In the genomic region with DNA sequence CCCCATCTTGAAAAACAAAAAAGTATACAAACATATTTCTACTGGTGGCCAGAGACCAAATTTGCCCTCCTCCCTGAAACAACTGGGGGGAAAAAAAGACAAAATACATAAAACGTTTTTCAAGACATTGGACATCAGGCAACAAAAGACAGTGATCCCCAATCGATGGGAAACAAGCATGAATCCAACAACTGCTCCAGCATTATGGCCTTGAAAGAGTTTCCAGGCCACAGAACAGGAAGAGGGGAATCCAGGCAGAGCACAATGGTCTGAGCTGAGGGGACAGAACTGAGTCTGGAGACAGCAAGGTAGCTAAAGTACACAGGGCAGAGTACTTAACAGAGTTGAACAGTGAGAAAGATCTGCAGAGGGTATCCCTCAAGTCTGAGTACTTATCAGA, we compare ENCODE assay signal across 19 cellular contexts. TPM values are rescaled to one million over a fixed set of nuclear protein-coding genes. Genes with fewer than 3 reads are reported as not detected.
DNase-seq lines count a peak whose midpoint lies in the region; ATAC-seq and TF ChIP-seq lines count a peak whose summit lies in the region.
"Had no signal": no experiment of that assay in that cellular context is flagged by ENCODE, and none has a peak within 500 bp of the region (broad histone marks: within the 10 kb centered on the region; RNA-seq: fewer than 3 reads in every experiment).

No MANE protein-coding gene starts in this region.

- H3K27me3 ChIP-seq in CD4-positive, alpha-beta T cell (ENCODE audit: control insufficient read depth, insufficient read depth, low read length) = no peaks in the 10 kb centered on the region
- H3K27me3 ChIP-seq: body of pancreas, esophagus muscularis mucosa, pancreas had no signal

- no peaks in the 10 kb centered on the region for H3K9me3 ChIP-seq in CD4-positive, alpha-beta T cell (ENCODE audit: control insufficient read depth, low read length)
- H3K9me3 ChIP-seq: body of pancreas, esophagus muscularis mucosa, pancreas had no signal

- ATAC-seq in CD4-positive, alpha-beta T cell (ENCODE audit: poor library complexity) = no peak
- no peak for ATAC-seq in central memory CD8-positive, alpha-beta T cell (replicated peaks; ENCODE audit: extremely low read depth, poor library complexity, severe bottlenecking)
- ATAC-seq in GM21786 (IDR thresholded peaks at IDR 0.05; ENCODE audit: unreplicated experiment) = no peak
- ATAC-seq: body of pancreas; pancreas; stimulated activated naive B cell treated with anti-CD40 and anti-IgM and Interleukin-4, amounts not matched to agents 10 μg/mL and 1 μg/mL and 100 μg/mL, for 72 hours had no signal

- peaks cover 10% of the 10 kb centered on the region for H3K36me3 Mint-ChIP-seq in CD4-positive, alpha-beta T cell (ENCODE audit: low read depth)
- peaks cover 12% of the 10 kb centered on the region for H3K36me3 Mint-ChIP-seq in central memory CD8-positive, alpha-beta T cell (ENCODE audit: insufficient read depth)
- peaks cover 2% of the 10 kb centered on the region for H3K36me3 Mint-ChIP-seq in neural crest cell (ENCODE audit: low read depth)
- H3K36me3 Mint-ChIP-seq: stimulated activated naive B cell treated with anti-CD40 and anti-IgM and Interleukin-4, amounts not matched to agents 10 μg/mL and 1 μg/mL and 100 μg/mL, for 72 hours had no signal

- peaks cover 33% of the 10 kb centered on the region for H3K4me1 Mint-ChIP-seq in CD4-positive, alpha-beta T cell (ENCODE audit: low read depth)
- H3K4me1 Mint-ChIP-seq in central memory CD8-positive, alpha-beta T cell = peaks cover 29% of the 10 kb centered on the region
- peaks cover 38% of the 10 kb centered on the region for H3K4me1 Mint-ChIP-seq in neural crest cell

- POLR2A ChIA-PET in CD4-positive, alpha-beta T cell (lab: Charles Lee) = interaction anchor here (2.5 kb wide), 1 partner anchor 104 kb away, joined by 9 read pairs; a partner anchor contains a TSS

- no peaks in the 10 kb centered on the region for H3K9me3 Mint-ChIP-seq in CD4-positive, alpha-beta T cell
- H3K9me3 Mint-ChIP-seq in central memory CD8-positive, alpha-beta T cell = no peaks in the 10 kb centered on the region
- H3K9me3 Mint-ChIP-seq in neural crest cell = no peaks in the 10 kb centered on the region
- H3K9me3 Mint-ChIP-seq: stimulated activated naive B cell treated with anti-CD40 and anti-IgM and Interleukin-4, amounts not matched to agents 10 μg/mL and 1 μg/mL and 100 μg/mL, for 72 hours; type B pancreatic cell had no signal

- CTCF ChIA-PET in CD4-positive, alpha-beta T cell (lab: Charles Lee) = no interaction called here

- intact Hi-C loops in CD4-positive, alpha-beta T cell (cut with DNase I, micrococcal nuclease) = loop anchor here in 1 of 2 experiments (5.0 to 10.0 kb wide), 7 partner anchors 148 to 1650 kb away; a partner anchor contains a TSS

- in situ Hi-C loops in KBM-7 (cut with MboI; ENCODE audit: low pct_unique_long_range_greater_than_20kb, low sequenced_read_pairs) = no loop called here

- H3K27ac ChIP-seq in CD4-positive, alpha-beta T cell (ENCODE audit: low read depth, low read length) = peak overlapping the region; percentile 0
- H3K27ac ChIP-seq: body of pancreas, C4-2B, esophagus muscularis mucosa, pancreas had no signal

- H3K27ac Mint-ChIP-seq in CD4-positive, alpha-beta T cell = peak overlapping the region; percentile 4
- H3K27ac Mint-ChIP-seq in central memory CD8-positive, alpha-beta T cell (ENCODE audit: low read depth) = peak overlapping the region; percentile 30
- H3K27ac Mint-ChIP-seq in neural crest cell (ENCODE audit: unreplicated experiment) = peak overlapping the region; percentile 51
- H3K27ac Mint-ChIP-seq: stimulated activated naive B cell treated with anti-CD40 and anti-IgM and Interleukin-4, amounts not matched to agents 10 μg/mL and 1 μg/mL and 100 μg/mL, for 72 hours; type B pancreatic cell had no signal

- no peak for TF ChIP-seq CTCF in CD4-positive, alpha-beta T cell (IDR thresholded peaks at IDR 0.05)
- no peak for TF ChIP-seq CTCF in neural crest cell (conservative IDR thresholded peaks at IDR 0.05)

- DNase-seq in CD4-positive, alpha-beta T cell = no peak
- peak; percentile 15 for DNase-seq in KBM-7
- no peak for DNase-seq in central memory CD8-positive, alpha-beta T cell (ENCODE audit: low spot score in 2 of 2)
- no peak for DNase-seq in neural crest cell (ENCODE audit: low read depth, low spot score)
- DNase-seq in NCI-H1417 (lab: John Stamatoyannopoulos, UW) = no peak
- DNase-seq in AG08396 (ENCODE audit: low spot score) = no peak
- no peak for DNase-seq in NCI-H1105 treated with DMSO at 0.1 percent for 48 hours (lab: John Stamatoyannopoulos, UW)
- DNase-seq: activated naive CD4-positive, alpha-beta T cell treated with Interleukin-2 at 50 U/mL for 16 hours; body of pancreas; midbrain; NCI-H146; NCI-H2227 treated with DMSO at 0.1 percent for 48 hours; pancreas; Right ventricle myocardium superior; stimulated activated naive B cell treated with anti-CD40 and anti-IgM and Interleukin-4, amounts not matched to agents 10 μg/mL and 1 μg/mL and 100 μg/mL, for 72 hours had no signal

- no peaks in the 10 kb centered on the region for H3K27me3 Mint-ChIP-seq in CD4-positive, alpha-beta T cell
- H3K27me3 Mint-ChIP-seq in central memory CD8-positive, alpha-beta T cell = no peaks in the 10 kb centered on the region
- no peaks in the 10 kb centered on the region for H3K27me3 Mint-ChIP-seq in neural crest cell (ENCODE audit: low read depth)
- H3K27me3 Mint-ChIP-seq: stimulated activated naive B cell treated with anti-CD40 and anti-IgM and Interleukin-4, amounts not matched to agents 10 μg/mL and 1 μg/mL and 100 μg/mL, for 72 hours had no signal

- peak overlapping the region; percentile 9 for H3K4me3 Mint-ChIP-seq in CD4-positive, alpha-beta T cell
- H3K4me3 Mint-ChIP-seq in central memory CD8-positive, alpha-beta T cell = no peak overlapping the region
- H3K4me3 Mint-ChIP-seq in neural crest cell = peak overlapping the region; percentile 66
- H3K4me3 Mint-ChIP-seq: stimulated activated naive B cell treated with anti-CD40 and anti-IgM and Interleukin-4, amounts not matched to agents 10 μg/mL and 1 μg/mL and 100 μg/mL, for 72 hours had no signal

RNA-seq across cellular contexts. Expression of a gene that starts 4.4 kb away (rescaled TPM):
- 10 to 100 TPM; 11.0 to 12.9 TPM for total RNA-seq in CD4-positive, alpha-beta T cell
- 123 and 129 TPM in 2 replicates for total RNA-seq in neural crest cell
